Comparison of ENCODE assay signal across 8 cellular contexts in the genomic region with DNA sequence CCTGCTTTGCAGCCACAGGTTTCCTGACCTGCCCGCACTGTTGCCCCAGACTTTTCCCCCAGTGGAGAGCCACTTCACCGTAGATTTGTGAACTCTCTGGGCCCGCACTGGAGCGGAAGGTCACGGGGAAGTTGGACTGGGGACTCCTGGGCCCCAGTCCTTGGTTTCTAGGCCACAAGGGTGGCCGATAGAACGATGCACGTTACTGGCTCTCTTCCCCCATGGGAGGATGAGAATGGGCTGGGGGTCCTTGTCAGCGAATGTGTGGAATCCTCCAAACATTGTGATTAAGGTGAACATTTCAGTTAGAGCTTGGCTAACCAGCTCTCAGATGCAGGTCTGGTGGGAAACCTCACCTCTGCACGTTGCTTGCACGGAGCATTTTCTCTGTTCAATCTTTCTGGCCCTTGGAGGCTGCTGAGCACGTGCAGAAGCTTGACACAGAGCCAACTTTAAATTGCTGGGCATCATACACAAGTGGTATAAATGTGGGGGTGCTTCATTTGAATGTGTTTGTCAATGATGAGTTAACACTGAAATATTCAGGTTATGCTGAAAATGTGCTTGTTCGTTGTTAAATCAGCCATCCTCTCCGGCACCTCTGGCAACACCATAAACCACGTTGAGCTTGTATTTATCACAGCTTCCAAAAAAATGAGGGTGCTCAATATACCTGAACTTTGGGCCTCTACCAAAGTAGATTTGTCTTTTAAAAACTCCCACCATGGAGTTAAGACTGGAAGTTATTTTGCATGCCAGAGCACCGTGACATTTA. TPM values are rescaled to one million over a fixed set of nuclear protein-coding genes. Genes with fewer than 3 reads are reported as not detected.
A peak's percentile ranks its signal among the peaks of the same experiment; 100 is the strongest.
DNase-seq lines count a peak whose midpoint lies in the region; ATAC-seq, FAIRE-seq and TF ChIP-seq lines count a peak whose summit lies in the region.

No MANE protein-coding gene starts in this region.

- no peaks in the 10 kb centered on the region for H3K36me3 Mint-ChIP-seq in astrocyte (ENCODE audit: low read depth, unreplicated experiment)

- no peaks in the 10 kb centered on the region for H3K27me3 Mint-ChIP-seq in astrocyte (ENCODE audit: low read depth, unreplicated experiment)

- no peaks in the 10 kb centered on the region for H3K9me3 Mint-ChIP-seq in astrocyte (ENCODE audit: unreplicated experiment)

- peak; percentile 5 for FAIRE-seq in astrocyte (lab: Jason Lieb, UNC)

- no peak for TF ChIP-seq EP300 in sigmoid colon (IDR thresholded peaks at IDR 0.05)

- H3K27ac Mint-ChIP-seq in astrocyte (ENCODE audit: unreplicated experiment) = peak overlapping the region; percentile 88

- ATAC-seq in HG03066 (IDR thresholded peaks at IDR 0.05; ENCODE audit: low read depth, unreplicated experiment) (peak; percentile 25), GM19467 (IDR thresholded peaks at IDR 0.05; ENCODE audit: unreplicated experiment) (no peak)

- H4K20me1 ChIP-seq in astrocyte (ENCODE audit: insufficient read depth, low read length) = no peaks in the 10 kb centered on the region
- no peaks in the 10 kb centered on the region for H4K20me1 ChIP-seq in hepatocyte (ENCODE audit: insufficient read depth, poor library complexity, severe bottlenecking)

- H3K9me3 ChIP-seq in astrocyte (ENCODE audit: insufficient read depth, low read depth, low read length) (no peaks in the 10 kb centered on the region), hepatocyte (ENCODE audit: low read depth) (no peaks in the 10 kb centered on the region), sigmoid colon (no peaks in the 10 kb centered on the region)

- H3K27ac ChIP-seq in astrocyte (ENCODE audit: low read depth, low read length) (peak overlapping the region; percentile 63), hepatocyte (peak overlapping the region; percentile 90), sigmoid colon (peak overlapping the region; percentile 88 to 94 (median 92))

- H3K79me2 ChIP-seq in astrocyte (ENCODE audit: insufficient read depth, low read length) = no peaks in the 10 kb centered on the region
- H3K79me2 ChIP-seq in hepatocyte = peaks cover 37% of the 10 kb centered on the region

- no peaks in the 10 kb centered on the region for H3K9me2 ChIP-seq in hepatocyte (replicated peaks; ENCODE audit: insufficient read depth)

- peak overlapping the region; percentile 77 for H3K9ac ChIP-seq in astrocyte (ENCODE audit: low read length)

- DNase-seq in AG08396 (ENCODE audit: low spot score) (peak; percentile 75), GM12865 (ENCODE audit: low read depth) (peak; percentile 58), NOMO-1 treated with DMSO at 0.1 percent for 48 hours (lab: John Stamatoyannopoulos, UW; ENCODE audit: unreplicated experiment) (peak; percentile 44), astrocyte (ENCODE audit: low read depth) (peak; percentile 75), hepatocyte (ENCODE audit: low spot score) (peak; percentile 58), sigmoid colon (no peak)

- H2AFZ ChIP-seq in astrocyte (ENCODE audit: low read depth, low read length) = peak overlapping the region; percentile 85
- peak overlapping the region; percentile 93 for H2AFZ ChIP-seq in hepatocyte

- WGBS in hepatocyte (ENCODE audit: low lambda C conversion rate, missing lambda C conversion rate) = 10% methylated on average over 16 of the region's 16 CpGs
- WGBS in sigmoid colon, 2 donors = 2 to 5% methylated on average over 16 of the region's 16 CpGs

- H3K36me3 ChIP-seq in astrocyte (ENCODE audit: insufficient read depth, low read length) (no peaks in the 10 kb centered on the region), hepatocyte (replicated peaks; ENCODE audit: insufficient read depth, low read depth) (no peaks in the 10 kb centered on the region), sigmoid colon (no peaks in the 10 kb centered on the region)

- H3K4me3 ChIP-seq in GM12865 (ENCODE audit: low read depth, low read length) (peak overlapping the region; percentile 69), astrocyte (ENCODE audit: insufficient read depth, low read depth, low read length) (peak overlapping the region; percentile 65), hepatocyte (peak overlapping the region; percentile 43), sigmoid colon (peak overlapping the region; percentile 62 to 79 (median 76))

- no peak for TF ChIP-seq POLR2A in sigmoid colon (IDR thresholded peaks at IDR 0.05)

- H3K4me2 ChIP-seq in astrocyte (ENCODE audit: low read length) = peak overlapping the region; percentile 83
- H3K4me2 ChIP-seq in hepatocyte = peak overlapping the region; percentile 82

- peak overlapping the region; percentile 87 for H3K4me3 Mint-ChIP-seq in astrocyte (ENCODE audit: unreplicated experiment)

- TF ChIP-seq CTCF in GM12865 (IDR thresholded peaks at IDR 0.05; ENCODE audit: insufficient read depth, low read depth, low read length, missing control alignments) (no peak), astrocyte (IDR thresholded peaks at IDR 0.05; ENCODE audit: insufficient read depth, low read depth, low read length) (no peak), hepatocyte (IDR thresholded peaks at IDR 0.05; ENCODE audit: poor library complexity) (no peak), sigmoid colon (IDR thresholded peaks at IDR 0.05) (no peak)

- no peaks in the 10 kb centered on the region for H3K27me3 ChIP-seq in astrocyte (ENCODE audit: insufficient read depth, low read length)
- H3K27me3 ChIP-seq in hepatocyte = no peaks in the 10 kb centered on the region
- no peaks in the 10 kb centered on the region for H3K27me3 ChIP-seq in sigmoid colon

- peaks cover 21% of the 10 kb centered on the region for H3K4me1 ChIP-seq in astrocyte (ENCODE audit: insufficient read depth, low read length)
- H3K4me1 ChIP-seq in hepatocyte (ENCODE audit: insufficient read depth) = peaks cover 27% of the 10 kb centered on the region
- peaks cover 0 to 42% (median 30%) of the 10 kb centered on the region in 4 donors for H3K4me1 ChIP-seq in sigmoid colon

- peaks cover 18% of the 10 kb centered on the region for H3K4me1 Mint-ChIP-seq in astrocyte (ENCODE audit: low read depth, unreplicated experiment)

- intact Hi-C loops in sigmoid colon (cut with DNase I) = loop anchor here (5.0 kb wide), 1 partner anchor 657 kb away; no protein-coding TSS in a partner anchor

RNA-seq across cellular contexts. Expression of a gene that starts 1.0 kb away (rescaled TPM):
- total RNA-seq in astrocyte (6.9 and 8.1 TPM in 2 replicates), hepatocyte (29.5 and 34.4 TPM in 2 replicates), sigmoid colon (10 to 100 TPM; 29.5 to 52.3 (median 40.9) TPM)
- polyA plus RNA-seq in hepatocyte (18.6 and 20.3 TPM in 2 replicates), sigmoid colon (10 to 100 TPM in 1 of 3 donors, 1 to 10 TPM in 2; 5.3 to 11.5 (median 6.6) TPM)

RNA-seq across cellular contexts. Expression of a gene that starts 40.8 kb away (rescaled TPM):
- 0.16 and 0.29 TPM in 2 replicates for total RNA-seq in astrocyte
- total RNA-seq in hepatocyte = 0.07 and 0.12 TPM in 2 replicates
- polyA plus RNA-seq in hepatocyte = 0.25 TPM in 1 of 2 replicates, not detected in the other
- total RNA-seq in sigmoid colon = not detected
- under 1 TPM in 1 of 3 donors, not detected in 2; 0.04 TPM for polyA plus RNA-seq in sigmoid colon
